Comparison of ENCODE assay signal across 8 cellular contexts in genomic region chr7:104984591-104985258, GRCh38. TPM values are rescaled to one million over a fixed set of nuclear protein-coding genes. Genes with fewer than 3 reads are reported as not detected.
DNase-seq lines count a peak whose midpoint lies in the region; TF ChIP-seq lines count a peak whose summit lies in the region.

No MANE protein-coding gene starts in this region.

- H3K9me3 ChIP-seq in esophagus squamous epithelium = no peaks in the 10 kb centered on the region

- peak; percentile 39 for DNase-seq in RKO (ENCODE audit: low spot score)
- no peak for DNase-seq in esophagus squamous epithelium (lab: John Stamatoyannopoulos, UW)
- DNase-seq in skeletal muscle cell (ENCODE audit: low read depth) = no peak
- DNase-seq in NCI-H2196 treated with DMSO at 0.1 percent for 48 hours (lab: John Stamatoyannopoulos, UW; ENCODE audit: unreplicated experiment) = no peak
- no peak for DNase-seq in SKM-1 (lab: John Stamatoyannopoulos, UW; ENCODE audit: unreplicated experiment)
- no peak for DNase-seq in NCI-H1417 treated with DMSO at 0.1 percent for 48 hours (lab: John Stamatoyannopoulos, UW)
- DNase-seq in NCI-H446 (lab: John Stamatoyannopoulos, UW) = no peak

- H3K36me3 ChIP-seq in esophagus squamous epithelium = peaks cover 0 to 5% (median 0%) of the 10 kb centered on the region in 3 donors

- TF ChIP-seq POLR2A in esophagus squamous epithelium (IDR thresholded peaks at IDR 0.05) = no peak

- TF ChIP-seq CTCF in esophagus squamous epithelium (IDR thresholded peaks at IDR 0.05) = no peak

- peaks cover 13 to 46% (median 37%) of the 10 kb centered on the region in 3 donors for H3K4me1 ChIP-seq in esophagus squamous epithelium

- intact Hi-C loops in esophagus squamous epithelium (cut with DNase I) = loop anchor here (10.0 kb wide), 1 partner anchor 540 kb away; the partner anchor contains the start of gene PUS7

- 28% methylated on average over 7 of the region's 7 CpGs for WGBS in esophagus squamous epithelium, 2 donors

- no peaks in the 10 kb centered on the region for H3K27me3 ChIP-seq in esophagus squamous epithelium

- H3K27ac ChIP-seq in esophagus squamous epithelium = peak overlapping the region; percentile 95 to 99 (median 98)

- peak overlapping the region; percentile 75 for H3K4me3 ChIP-seq in GM08714 (ENCODE audit: low read length)
- peak overlapping the region in 3 of 4 donors; percentile 65 to 79 (median 73) for H3K4me3 ChIP-seq in esophagus squamous epithelium
- peak overlapping the region; percentile 63 for H3K4me3 ChIP-seq in skeletal muscle cell (ENCODE audit: low read depth, low read length)

RNA-seq across cellular contexts. Expression of gene KMT2E, which starts 29.3 kb away (rescaled TPM):
- 10 to 100 TPM; 37.2 to 80.5 (median 54.4) TPM for total RNA-seq in esophagus squamous epithelium
